In genomic region chrX:42720209-42720608, GRCh38 we compare ENCODE assay signal across 19 cellular contexts. TPM values are rescaled to one million over a fixed set of nuclear protein-coding genes. Genes with fewer than 3 reads are reported as not detected.
DNase-seq lines count a peak whose midpoint lies in the region; ATAC-seq and TF ChIP-seq lines count a peak whose summit lies in the region.
"Had no signal": no experiment of that assay in that cellular context is flagged by ENCODE, and none has a peak within 500 bp of the region (broad histone marks: within the 10 kb centered on the region; RNA-seq: fewer than 3 reads in every experiment).

No MANE protein-coding gene starts in this region.

- no peaks in the 10 kb centered on the region for H3K36me3 ChIP-seq in testis (ENCODE audit: low read depth, missing control alignments)
- H3K36me3 ChIP-seq: BLaER1, SJSA1 had no signal

- peak; percentile 24 for DNase-seq in NOMO-1 treated with DMSO at 0.1 percent for 48 hours (lab: John Stamatoyannopoulos, UW; ENCODE audit: unreplicated experiment)
- DNase-seq in NOMO-1 treated with dmso at 0.1 percent for 144 hours (lab: John Stamatoyannopoulos, UW; ENCODE audit: unreplicated experiment) = no peak
- DNase-seq in OCI-M1 (lab: John Stamatoyannopoulos, UW) = peak; percentile 65
- DNase-seq in coronary artery (ENCODE audit: low spot score) = no peak
- DNase-seq in T-helper 1 cell = no peak
- DNase-seq in testis = no peak
- DNase-seq in NCI-H187 treated with DMSO at 0.1 percent for 48 hours (lab: John Stamatoyannopoulos, UW) = no peak
- DNase-seq: CD8-positive, alpha-beta T cell; DMS79; H9; NCI-H1092; NCI-H2107; NCI-H2227 treated with DMSO at 0.1 percent for 48 hours; NCI-H524 had no signal

- no peak for TF ChIP-seq POLR2A in testis (IDR thresholded peaks at IDR 0.05)

- H3K27me3 ChIP-seq in testis = no peaks in the 10 kb centered on the region
- H3K27me3 ChIP-seq: SJSA1 had no signal

- H3K27ac ChIP-seq in coronary artery (peak overlapping the region; percentile 21 to 27), testis (no peak overlapping the region)
- H3K27ac ChIP-seq: 22Rv1, BLaER1, SJSA1 had no signal

- no peaks in the 10 kb centered on the region for H3K9me3 ChIP-seq in testis
- H3K9me3 ChIP-seq: BLaER1, SJSA1 had no signal

- no peaks in the 10 kb centered on the region for H3K4me1 ChIP-seq in testis
- H3K4me1 ChIP-seq: BLaER1, SJSA1 had no signal

- ATAC-seq in HG03342 (IDR thresholded peaks at IDR 0.05; ENCODE audit: unreplicated experiment) = peak; percentile 53
- ATAC-seq: CD8-positive, alpha-beta T cell had no signal

- WGBS in testis, 2 donors = 96% methylated on average over 4 of the region's 4 CpGs

- H3K4me3 ChIP-seq in coronary artery = no peak overlapping the region
- H3K4me3 ChIP-seq in testis = no peak overlapping the region
- H3K4me3 ChIP-seq: BLaER1, SJSA1 had no signal

- intact Hi-C loops in testis (cut with DNase I; ENCODE audit: low total_unique reads) = no loop called here

- TF ChIP-seq CTCF in coronary artery (IDR thresholded peaks at IDR 0.05) (no peak), testis (IDR thresholded peaks at IDR 0.05) (no peak)

RNA-seq across cellular contexts. Expression of gene PPP1R2C, which starts 57.8 kb away (rescaled TPM):
- 10 to 100 TPM; 20.1 to 69.6 TPM for total RNA-seq in testis
- 54.8 TPM for polyA plus RNA-seq in testis (ENCODE audit: insufficient read depth, low read depth, low replicate concordance)
- total RNA-seq: CD8-positive, alpha-beta T cell; G401; H9; SJSA1 had no signal

Comparison
In these comparisons a context has a peak if more than half of its experiments do, and no peak if none do; other contexts are left out.
1. DNase-seq: peak in NOMO-1 treated with DMSO at 0.1 percent for 48 hours (single experiment) and OCI-M1 (single experiment); none in NOMO-1 treated with dmso at 0.1 percent for 144 hours (single experiment), coronary artery (single experiment), T-helper 1 cell (0 of 5), testis (single experiment) and NCI-H187 treated with DMSO at 0.1 percent for 48 hours (single experiment).
2. H3K27ac ChIP-seq: peak in coronary artery (2 of 2); none in testis (0 of 2).